In the genomic region with DNA sequence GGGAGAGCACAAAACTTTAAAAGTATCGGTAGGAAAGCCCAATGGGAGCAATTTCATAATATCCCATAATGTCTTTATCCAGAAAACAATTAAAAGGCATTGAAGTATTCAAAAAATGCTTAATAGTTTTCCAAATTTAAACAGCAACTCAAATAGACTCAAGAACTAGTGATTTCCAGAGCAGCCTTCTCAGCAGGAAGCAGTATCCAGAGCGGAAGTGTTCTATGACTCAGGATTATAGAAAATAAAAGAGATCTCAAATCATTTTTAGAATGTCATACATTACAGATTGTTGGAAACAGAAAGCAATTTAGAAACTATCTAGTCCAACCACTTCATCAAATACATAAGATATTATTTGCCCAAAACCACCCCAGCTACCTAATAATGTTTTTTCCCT, we compare ENCODE assay signal across 13 cellular contexts.
DNase-seq lines count a peak whose midpoint lies in the region; ATAC-seq and TF ChIP-seq lines count a peak whose summit lies in the region.
"Had no signal": no experiment of that assay in that cellular context is flagged by ENCODE, and none has a peak within 500 bp of the region (broad histone marks: within the 10 kb centered on the region; RNA-seq: fewer than 3 reads in every experiment).

No MANE protein-coding gene starts in this region.

- no peaks in the 10 kb centered on the region for H3K4me1 Mint-ChIP-seq in activated CD4-positive, alpha-beta memory T cell treated with anti-CD3 and anti-CD28 coated beads, Interleukin-2, amount 10 ng/mL, durations not matched to agents 7 days and 5 days
- H3K4me1 Mint-ChIP-seq: CD8-positive, alpha-beta memory T cell had no signal

- H4K8ac ChIP-seq in IMR-90 (ENCODE audit: low read depth in 2 of 2, low read length in 2 of 2) = no peak overlapping the region

- H3K4me2 ChIP-seq in IMR-90 (ENCODE audit: low read depth, low read length) = no peak overlapping the region
- H3K4me2 ChIP-seq: A549, BLaER1 had no signal

- peaks cover 9% of the 10 kb centered on the region for H3K9me1 ChIP-seq in IMR-90 (ENCODE audit: insufficient read depth, low read length)

- H2AFZ ChIP-seq in IMR-90 (replicated peaks; ENCODE audit: low read length, poor library complexity) = no peak overlapping the region

- BruUV-seq in IMR-90 (replicated peaks; lab: Mats Ljungman, UMichigan) = no TSS peak

- peaks cover 4% of the 10 kb centered on the region; the same call in 1 of the 2 replicates for H4K20me1 ChIP-seq in IMR-90 (ENCODE audit: insufficient read depth, low read length)
- H4K20me1 ChIP-seq: BLaER1 had no signal

- H3K4me1 ChIP-seq in IMR-90 (ENCODE audit: control insufficient read depth, insufficient read depth, low read length) = peaks cover 17% of the 10 kb centered on the region
- H3K4me1 ChIP-seq: A549, Caco-2 had no signal

- dilution Hi-C loops in IMR-90 (cut with HindIII; ENCODE audit: low sequenced_read_pairs, unreplicated experiment) = no loop called here

- CTCF ChIA-PET in IMR-90 (lab: Yijun Ruan, JAX) = interaction anchor here (0.7 to 1.1 kb wide), 2 partner anchors 12 to 54 kb away, joined by 3 read pairs; no protein-coding TSS in a partner anchor
- CTCF ChIA-PET in activated CD4-positive, alpha-beta memory T cell treated with anti-CD3 and anti-CD28 coated beads, Interleukin-2, amount 10 ng/mL, durations not matched to agents 7 days and 5 days (lab: Charles Lee) = no interaction called here

- peaks cover 66% of the 10 kb centered on the region for H3K36me3 ChIP-seq in IMR-90 (ENCODE audit: control insufficient read depth, insufficient read depth, low read length)
- H3K36me3 ChIP-seq in brain microvascular endothelial cell (replicated peaks) = peaks cover 6% of the 10 kb centered on the region
- H3K36me3 ChIP-seq in MG63 = peaks cover 17% of the 10 kb centered on the region
- H3K36me3 ChIP-seq: BLaER1 had no signal

- in situ Hi-C loops in IMR-90 (cut with MboI; ENCODE audit: low sequenced_read_pairs) (no loop called here), brain microvascular endothelial cell (cut with HindIII; ENCODE audit: low pct_ligation_motif_present, low sequenced_read_pairs) (no loop called here)

- intact Hi-C loops in IMR-90 (cut with micrococcal nuclease) = no loop called here

- H3K9me3 Mint-ChIP-seq in activated CD4-positive, alpha-beta memory T cell treated with anti-CD3 and anti-CD28 coated beads, Interleukin-2, amount 10 ng/mL, durations not matched to agents 7 days and 5 days = no peaks in the 10 kb centered on the region
- H3K9me3 Mint-ChIP-seq: CD8-positive, alpha-beta memory T cell had no signal

- H3K56ac ChIP-seq in IMR-90 (ENCODE audit: extremely low read depth, insufficient read depth, low read length) = no peak overlapping the region

- H3K14ac ChIP-seq in IMR-90 (replicated peaks; ENCODE audit: low read depth, low read length) = no peak overlapping the region

- no peak for ATAC-seq in IMR-90 (ENCODE audit: low read depth)
- ATAC-seq: A549, HCT116 had no signal

- no peak overlapping the region for H3K23ac ChIP-seq in IMR-90 (ENCODE audit: low read depth, low read length)

- DNase-seq in IMR-90 (no peak), brain microvascular endothelial cell (no peak), iris pigment epithelial cell (ENCODE audit: low read depth) (peak; percentile 37), HT-29 (ENCODE audit: low spot score) (no peak), MG63 (no peak)
- DNase-seq in activated CD4-positive, alpha-beta memory T cell treated with anti-CD3 and anti-CD28 coated beads, Interleukin-2, amount 10 ng/mL, durations not matched to agents 7 days and 5 days = no peak
- DNase-seq: AML-193; Caco-2; CD8-positive, alpha-beta memory T cell; DND-41 had no signal

- H2BK15ac ChIP-seq in IMR-90 (ENCODE audit: low read depth, low read length) = no peak overlapping the region

- no peak overlapping the region for H2AK5ac ChIP-seq in IMR-90 (ENCODE audit: low read depth, low read length)

- WGBS in IMR-90 (ENCODE audit: extremely low coverage in 2 of 2, insufficient read length in 1 of 2), 2 experiments = no CpG with 5 or more reads among the region's 2 CpGs

- H3K79me1 ChIP-seq in IMR-90 (ENCODE audit: low read depth in 1 of 2, low read length in 2 of 2) = peaks cover 18 to 61% of the 10 kb centered on the region in 2 experiments

- H2AK9ac ChIP-seq in IMR-90 (replicated peaks; ENCODE audit: low read depth, low read length, poor library complexity) = no peak overlapping the region

- peak overlapping the region; percentile 50 for H2BK5ac ChIP-seq in IMR-90 (ENCODE audit: low read depth, low read length, poor library complexity, severe bottlenecking)

- no peak overlapping the region for H4K91ac ChIP-seq in IMR-90 (ENCODE audit: insufficient read depth, low read depth, low read length)

- no peak overlapping the region for H2BK120ac ChIP-seq in IMR-90 (ENCODE audit: low read depth, low read length)

- no peak for TF ChIP-seq POLR2A in IMR-90 (IDR thresholded peaks at IDR 0.05; ENCODE audit: low read depth, low read length)

- no peak overlapping the region for H3K4me3 ChIP-seq in IMR-90 (ENCODE audit: insufficient read depth, low read depth, low read length)
- no peak overlapping the region for H3K4me3 ChIP-seq in brain microvascular endothelial cell (ENCODE audit: low read depth, low read length)
- H3K4me3 ChIP-seq in MG63 = no peak overlapping the region
- H3K4me3 ChIP-seq: A549, BLaER1 had no signal

- no peak overlapping the region for H3K4ac ChIP-seq in IMR-90 (ENCODE audit: low read depth, low read length)

- no peak overlapping the region for H3K18ac ChIP-seq in IMR-90 (ENCODE audit: low read depth, low read length)

- no peak overlapping the region for H3K27ac ChIP-seq in IMR-90 (ENCODE audit: insufficient read depth, low read length)
- peak overlapping the region; percentile 66 for H3K27ac ChIP-seq in brain microvascular endothelial cell
- H3K27ac ChIP-seq: A549, BLaER1 had no signal

- no peak overlapping the region for H3K4me3 Mint-ChIP-seq in activated CD4-positive, alpha-beta memory T cell treated with anti-CD3 and anti-CD28 coated beads, Interleukin-2, amount 10 ng/mL, durations not matched to agents 7 days and 5 days
- H3K4me3 Mint-ChIP-seq: CD8-positive, alpha-beta memory T cell had no signal

- no peaks in the 10 kb centered on the region for H3K36me3 Mint-ChIP-seq in activated CD4-positive, alpha-beta memory T cell treated with anti-CD3 and anti-CD28 coated beads, Interleukin-2, amount 10 ng/mL, durations not matched to agents 7 days and 5 days (ENCODE audit: low read depth)
- H3K36me3 Mint-ChIP-seq: CD8-positive, alpha-beta memory T cell had no signal

- H2BK20ac ChIP-seq in IMR-90 (ENCODE audit: low read depth, low read length) = no peak overlapping the region

- H4K5ac ChIP-seq in IMR-90 (ENCODE audit: low read depth, low read length) = no peak overlapping the region

- H3K27ac Mint-ChIP-seq in activated CD4-positive, alpha-beta memory T cell treated with anti-CD3 and anti-CD28 coated beads, Interleukin-2, amount 10 ng/mL, durations not matched to agents 7 days and 5 days = no peak overlapping the region
- H3K27ac Mint-ChIP-seq: CD8-positive, alpha-beta memory T cell had no signal

- TF ChIP-seq CTCF in IMR-90 (conservative IDR thresholded peaks at IDR 0.05; ENCODE audit: low read depth, low read length) = no peak
- TF ChIP-seq CTCF in brain microvascular endothelial cell (IDR thresholded peaks at IDR 0.05; ENCODE audit: low read depth, low read length, missing control alignments) = no peak

- H3K9ac ChIP-seq in IMR-90 (ENCODE audit: low read depth, low read length) = no peak overlapping the region
- H3K9ac ChIP-seq: BLaER1 had no signal

- H3K9me3 ChIP-seq in IMR-90 (ENCODE audit: control insufficient read depth, insufficient read depth, low read length) (no peaks in the 10 kb centered on the region), MG63 (no peaks in the 10 kb centered on the region)
- H3K9me3 ChIP-seq: A549, BLaER1, Caco-2 had no signal

- H3K27me3 ChIP-seq in IMR-90 (ENCODE audit: control insufficient read depth, insufficient read depth, low read length) = no peaks in the 10 kb centered on the region
- no peaks in the 10 kb centered on the region for H3K27me3 ChIP-seq in brain microvascular endothelial cell (replicated peaks)
- H3K27me3 ChIP-seq in MG63 = no peaks in the 10 kb centered on the region
- H3K27me3 ChIP-seq: BLaER1 had no signal

- POLR2A ChIA-PET in IMR-90 (lab: Charles Lee; ENCODE audit: unreplicated experiment) = no interaction called here
- POLR2A ChIA-PET in activated CD4-positive, alpha-beta memory T cell treated with anti-CD3 and anti-CD28 coated beads, Interleukin-2, amount 10 ng/mL, durations not matched to agents 7 days and 5 days (lab: Charles Lee) = no interaction called here

- no peak for TF ChIP-seq RAD21 in IMR-90 (IDR thresholded peaks at IDR 0.05; ENCODE audit: low read length)

- H3K27me3 Mint-ChIP-seq in activated CD4-positive, alpha-beta memory T cell treated with anti-CD3 and anti-CD28 coated beads, Interleukin-2, amount 10 ng/mL, durations not matched to agents 7 days and 5 days = no peaks in the 10 kb centered on the region
- H3K27me3 Mint-ChIP-seq: CD8-positive, alpha-beta memory T cell had no signal

TF ChIP-seq in IMR-90, 13 proteins besides CTCF, POLR2A, EP300 and RAD21:
- no peak for TF ChIP-seq SMC3 (IDR thresholded peaks at IDR 0.05; ENCODE audit: low read depth, low read length)
- no peak for TF ChIP-seq USF2 (IDR thresholded peaks at IDR 0.05; ENCODE audit: low read depth, low read length)
- TF ChIP-seq RCOR1 (IDR thresholded peaks at IDR 0.05; ENCODE audit: insufficient replicate concordance, low read length) = no peak
- no peak for TF ChIP-seq MAZ (IDR thresholded peaks at IDR 0.05; ENCODE audit: borderline replicate concordance, low read depth, low read length)
- no peak for TF ChIP-seq BHLHE40 (IDR thresholded peaks at IDR 0.05; ENCODE audit: low read depth, low read length)
- TF ChIP-seq, protein P1, sequence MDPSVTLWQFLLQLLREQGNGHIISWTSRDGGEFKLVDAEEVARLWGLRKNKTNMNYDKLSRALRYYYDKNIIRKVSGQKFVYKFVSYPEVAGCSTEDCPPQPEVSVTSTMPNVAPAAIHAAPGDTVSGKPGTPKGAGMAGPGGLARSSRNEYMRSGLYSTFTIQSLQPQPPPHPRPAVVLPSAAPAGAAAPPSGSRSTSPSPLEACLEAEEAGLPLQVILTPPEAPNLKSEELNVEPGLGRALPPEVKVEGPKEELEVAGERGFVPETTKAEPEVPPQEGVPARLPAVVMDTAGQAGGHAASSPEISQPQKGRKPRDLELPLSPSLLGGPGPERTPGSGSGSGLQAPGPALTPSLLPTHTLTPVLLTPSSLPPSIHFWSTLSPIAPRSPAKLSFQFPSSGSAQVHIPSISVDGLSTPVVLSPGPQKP (IDR thresholded peaks at IDR 0.05; ENCODE audit: borderline replicate concordance, low read depth, low read length) = no peak
- no peak for TF ChIP-seq CEBPB (IDR thresholded peaks at IDR 0.05; ENCODE audit: low read depth, low read length)
